Comparison of ENCODE assay signal across 21 cellular contexts in the genomic region with DNA sequence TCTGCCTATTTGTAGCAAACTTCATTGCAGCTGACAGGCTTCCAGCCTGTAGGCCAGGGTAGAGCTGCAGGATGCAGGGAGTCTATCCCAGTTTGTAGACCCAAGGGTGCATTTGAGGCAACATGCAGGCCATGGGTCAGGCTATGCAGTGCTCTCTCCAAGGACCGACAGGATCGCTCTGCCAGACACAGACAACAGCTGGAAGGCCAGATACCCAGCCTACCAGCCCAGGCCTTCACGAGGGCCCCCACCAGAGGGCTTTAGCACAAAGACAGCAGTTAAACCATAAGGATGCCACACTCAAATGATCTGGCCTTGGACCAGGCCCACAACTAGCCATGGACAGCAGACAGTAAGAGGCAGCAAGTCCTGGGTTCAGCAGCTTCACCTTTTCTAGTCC. TPM values are rescaled to one million over a fixed set of nuclear protein-coding genes. Genes with fewer than 3 reads are reported as not detected.
A peak's percentile ranks its signal among the peaks of the same experiment; 100 is the strongest.
DNase-seq lines count a peak whose midpoint lies in the region; ATAC-seq and TF ChIP-seq lines count a peak whose summit lies in the region.
"Had no signal": no experiment of that assay in that cellular context is flagged by ENCODE, and none has a peak within 500 bp of the region (broad histone marks: within the 10 kb centered on the region; RNA-seq: fewer than 3 reads in every experiment).

No MANE protein-coding gene starts in this region.

- H3K27me3 Mint-ChIP-seq in T-helper 2 cell treated with Interferon-gamma antibody and Interleukin-4, amounts not matched to agents 5 μg/mL and 100 μg/mL, for 36 hours (ENCODE audit: low read depth): no peaks in the 10 kb centered on the region
- H3K27me3 Mint-ChIP-seq: activated CD4-positive, alpha-beta memory T cell treated with anti-CD3 and anti-CD28 coated beads, Interleukin-2, amount 10 ng/mL, durations not matched to agents 7 days and 5 days; activated naive CD8-positive, alpha-beta T cell; CD8-positive, alpha-beta memory T cell; type B pancreatic cell had no signal

- H3K27ac ChIP-seq in ascending aorta (peak overlapping the region; percentile 96 to 99), right atrium auricular region (peak overlapping the region; percentile 94 to 99), thyroid gland (peak overlapping the region; percentile 99 to 100 (median 100))
- H3K27ac ChIP-seq: SJCRH30 had no signal

- peaks cover 18% of the 10 kb centered on the region for H3K4me1 Mint-ChIP-seq in T-helper 2 cell treated with Interferon-gamma antibody and Interleukin-4, amounts not matched to agents 5 μg/mL and 100 μg/mL, for 36 hours (ENCODE audit: low read depth)

- H3K9me3 ChIP-seq in ascending aorta (no peaks in the 10 kb centered on the region), right atrium auricular region (no peaks in the 10 kb centered on the region), thyroid gland (no peaks in the 10 kb centered on the region)
- H3K9me3 ChIP-seq: mucosa of descending colon, SJCRH30 had no signal

- peaks cover 10% of the 10 kb centered on the region for H3K36me3 Mint-ChIP-seq in T-helper 2 cell treated with Interferon-gamma antibody and Interleukin-4, amounts not matched to agents 5 μg/mL and 100 μg/mL, for 36 hours (ENCODE audit: low read depth)
- H3K36me3 Mint-ChIP-seq: activated naive CD8-positive, alpha-beta T cell had no signal

- H3K4me3 ChIP-seq in ascending aorta (no peak overlapping the region), right atrium auricular region (no peak overlapping the region), thyroid gland (replicated peaks in 1 of 3) (no peak overlapping the region)
- H3K4me3 ChIP-seq: GM23338, mucosa of descending colon, SJCRH30 had no signal

- no peaks in the 10 kb centered on the region for H3K27me3 ChIP-seq in ascending aorta
- H3K27me3 ChIP-seq in right atrium auricular region: no peaks in the 10 kb centered on the region
- no peaks in the 10 kb centered on the region for H3K27me3 ChIP-seq in thyroid gland
- H3K27me3 ChIP-seq: SJCRH30 had no signal

- 49 to 65% methylated on average over 3 of the region's 3 CpGs for WGBS in thyroid gland, 2 donors

- intact Hi-C loops in ascending aorta (cut with DNase I) (loop anchor here (10.0 kb wide), 3 partner anchors 372 to 1162 kb away; a partner anchor contains a TSS), thyroid gland (cut with DNase I) (no loop called here)

- no peak overlapping the region for H3K4me3 Mint-ChIP-seq in T-helper 2 cell treated with Interferon-gamma antibody and Interleukin-4, amounts not matched to agents 5 μg/mL and 100 μg/mL, for 36 hours
- H3K4me3 Mint-ChIP-seq: activated CD4-positive, alpha-beta memory T cell treated with anti-CD3 and anti-CD28 coated beads, Interleukin-2, amount 10 ng/mL, durations not matched to agents 7 days and 5 days; activated naive CD8-positive, alpha-beta T cell; activated T-cell treated with anti-CD3 and anti-CD28 coated beads, Interleukin-2, amount 50 U/mL, for 72 hours; CD8-positive, alpha-beta memory T cell; GM23338; type B pancreatic cell; WTC11 had no signal

- H3K4me1 ChIP-seq in ascending aorta (peaks cover 52 to 78% of the 10 kb centered on the region in 2 donors), right atrium auricular region (peaks cover 0 to 80% of the 10 kb centered on the region in 2 donors), thyroid gland (peaks cover 68 to 96% of the 10 kb centered on the region in 2 donors)

- H3K36me3 ChIP-seq in ascending aorta: peaks cover 32 to 35% of the 10 kb centered on the region in 2 donors
- H3K36me3 ChIP-seq in right atrium auricular region: peaks cover 10% of the 10 kb centered on the region
- peaks cover 8 to 16% of the 10 kb centered on the region in 2 donors for H3K36me3 ChIP-seq in thyroid gland

- TF ChIP-seq CTCF in ascending aorta (IDR thresholded peaks at IDR 0.05) (no peak), right atrium auricular region (IDR thresholded peaks at IDR 0.05) (no peak), thyroid gland (IDR thresholded peaks at IDR 0.05) (no peak)

- TF ChIP-seq POLR2A in thyroid gland (IDR thresholded peaks at IDR 0.05): no peak

- H3K27ac Mint-ChIP-seq in T-helper 2 cell treated with Interferon-gamma antibody and Interleukin-4, amounts not matched to agents 5 μg/mL and 100 μg/mL, for 36 hours: no peak overlapping the region
- H3K27ac Mint-ChIP-seq: activated CD4-positive, alpha-beta memory T cell treated with anti-CD3 and anti-CD28 coated beads, Interleukin-2, amount 10 ng/mL, durations not matched to agents 7 days and 5 days; activated naive CD8-positive, alpha-beta T cell; activated T-cell treated with anti-CD3 and anti-CD28 coated beads, Interleukin-2, amount 50 U/mL, for 72 hours; type B pancreatic cell had no signal

- DNase-seq in ascending aorta (ENCODE audit: low spot score in 2 of 2): no peak
- no peak for DNase-seq in right atrium auricular region (ENCODE audit: low spot score)
- peak; percentile 68 for DNase-seq in pons (ENCODE audit: low spot score)
- DNase-seq in thyroid gland: no peak
- DNase-seq in DMS 273 treated with DMSO at 0.1 percent for 48 hours (lab: John Stamatoyannopoulos, UW): no peak
- no peak for DNase-seq in T-helper 2 cell treated with Interferon-gamma antibody and Interleukin-4, amounts not matched to agents 5 μg/mL and 100 μg/mL, for 36 hours (ENCODE audit: low spot score)
- DNase-seq: activated CD4-positive, alpha-beta memory T cell treated with anti-CD3 and anti-CD28 coated beads, Interleukin-2, amount 10 ng/mL, durations not matched to agents 7 days and 5 days; activated T-cell treated with anti-CD3 and anti-CD28 coated beads, Interleukin-2, amount 50 U/mL, for 72 hours; CD8-positive, alpha-beta memory T cell; DMS79; erythroblast; NCI-H146; NCI-H82; PC-3 had no signal

- no peak for ATAC-seq in HG02763 (IDR thresholded peaks at IDR 0.05; ENCODE audit: unreplicated experiment)
- ATAC-seq: activated T-cell treated with anti-CD3 and anti-CD28 coated beads, Interleukin-2, amount 50 U/mL, for 72 hours; GM23338; mucosa of descending colon; PC-3; WTC11 had no signal

- H3K9me3 Mint-ChIP-seq in T-helper 2 cell treated with Interferon-gamma antibody and Interleukin-4, amounts not matched to agents 5 μg/mL and 100 μg/mL, for 36 hours: no peaks in the 10 kb centered on the region
- H3K9me3 Mint-ChIP-seq: activated CD4-positive, alpha-beta memory T cell treated with anti-CD3 and anti-CD28 coated beads, Interleukin-2, amount 10 ng/mL, durations not matched to agents 7 days and 5 days; activated T-cell treated with anti-CD3 and anti-CD28 coated beads, Interleukin-2, amount 50 U/mL, for 72 hours; CD8-positive, alpha-beta memory T cell; GM23338; type B pancreatic cell; WTC11 had no signal

RNA-seq across cellular contexts. Expression of a gene that starts 10.3 kb away (rescaled TPM):
- 102 TPM for total RNA-seq in ascending aorta
- total RNA-seq in right atrium auricular region: 10 to 100 TPM; 34.4 to 55.9 TPM
- total RNA-seq in thyroid gland: 100 to 1,000 TPM in 1 of 4 donors, 10 to 100 TPM in 3; 70.3 to 149 (median 85.4) TPM

RNA-seq across cellular contexts. Expression of a gene that starts 10.6 kb away (rescaled TPM):
- total RNA-seq in ascending aorta: 19.1 TPM
- 10 to 100 TPM; 41.7 to 71.8 TPM for total RNA-seq in right atrium auricular region
- 10 to 100 TPM; 52.2 to 72.5 (median 65.5) TPM for total RNA-seq in thyroid gland
